ENCODE assay signal across 12 cellular contexts in the genomic region with DNA sequence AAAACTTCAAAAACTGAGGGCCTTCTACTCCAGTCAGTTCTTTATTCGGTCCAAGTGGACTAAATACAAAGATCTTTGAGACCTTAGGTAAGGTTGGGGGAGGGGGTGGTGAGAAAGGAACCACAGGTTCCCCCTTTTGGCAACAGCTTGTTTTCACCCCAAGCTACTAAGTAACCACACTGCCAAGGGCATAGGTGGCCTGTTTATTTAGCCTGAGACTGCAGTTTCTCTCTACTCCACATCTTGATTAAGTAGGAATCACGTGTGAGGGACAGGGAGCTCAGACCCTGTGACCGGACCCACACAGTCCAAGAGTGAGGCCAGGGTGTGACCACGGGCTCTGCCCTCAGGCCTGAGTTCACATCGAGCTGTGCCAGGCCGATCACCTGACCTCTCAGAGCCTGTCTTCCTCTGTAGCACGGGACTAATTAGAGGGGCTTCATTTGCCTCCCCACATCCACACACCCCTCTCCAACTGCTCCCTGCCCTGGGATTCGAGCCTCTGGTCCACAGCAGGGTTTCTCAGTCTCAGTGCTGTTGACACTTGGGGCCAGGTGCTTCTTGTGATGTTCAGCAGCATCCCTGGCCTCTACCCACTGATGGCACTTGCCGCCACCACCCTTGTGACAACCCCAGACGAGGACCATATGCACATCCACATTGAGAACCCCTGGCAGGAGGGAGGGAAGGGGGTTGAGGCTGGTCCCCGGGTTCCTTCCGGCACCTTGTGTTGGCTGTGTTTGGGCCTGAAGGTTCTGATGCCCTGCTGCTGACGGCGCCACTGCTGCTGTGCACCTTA. TPM values are rescaled to one million over a fixed set of nuclear protein-coding genes. Genes with fewer than 3 reads are reported as not detected.
DNase-seq lines count a peak whose midpoint lies in the region; ATAC-seq and TF ChIP-seq lines count a peak whose summit lies in the region.
"Had no signal": no experiment of that assay in that cellular context is flagged by ENCODE, and none has a peak within 500 bp of the region (broad histone marks: within the 10 kb centered on the region; RNA-seq: fewer than 3 reads in every experiment).

No MANE protein-coding gene starts in this region.

- H3K27me3 ChIP-seq in upper lobe of right lung, result no peaks in the 10 kb centered on the region
- H3K27me3 ChIP-seq: transverse colon had no signal

- no peaks in the 10 kb centered on the region for H3K9me3 ChIP-seq in upper lobe of right lung
- H3K9me3 ChIP-seq: transverse colon had no signal

- ATAC-seq in Right ventricle myocardium inferior (peak; percentile 20), left cardiac atrium (no peak), SK-N-SH treated with all-trans-retinoic acid at 6 μM for 48 hours (peak; percentile 15), upper lobe of right lung (peak; percentile 79), HG03095 (IDR thresholded peaks at IDR 0.05; ENCODE audit: unreplicated experiment) (no peak)

- H3K4me1 ChIP-seq in upper lobe of right lung, result peaks cover 18% of the 10 kb centered on the region

- no peak overlapping the region for H3K27ac ChIP-seq in upper lobe of right lung
- H3K27ac ChIP-seq: transverse colon had no signal

- H3K36me3 ChIP-seq in upper lobe of right lung, result peaks cover 21% of the 10 kb centered on the region
- H3K36me3 ChIP-seq: transverse colon had no signal

- DNase-seq in Right ventricle myocardium inferior (ENCODE audit: missing footprints) (no peak), left cardiac atrium (no peak), left kidney (ENCODE audit: low read depth, low spot score) (peak; percentile 37), upper lobe of right lung (peak; percentile 80), Ammon's horn (ENCODE audit: low spot score) (no peak), NCI-H146 (lab: John Stamatoyannopoulos, UW) (no peak)
- DNase-seq: activated CD4-positive, alpha-beta T cell treated with anti-CD3 and anti-CD28 coated beads for 48 hours; DMS153; NCI-H2171 treated with DMSO at 0.1 percent for 48 hours; transverse colon had no signal

- H3K4me3 ChIP-seq in upper lobe of right lung, result no peak overlapping the region
- H3K4me3 ChIP-seq: transverse colon had no signal

- intact Hi-C loops in Right ventricle myocardium inferior (cut with DNase I), result no loop called here
- intact Hi-C loops in left cardiac atrium (cut with DNase I), result loop anchor here in 1 of 2 donors (10.0 kb wide), 1 partner anchor 57 kb away; no protein-coding TSS in a partner anchor
- intact Hi-C loops in upper lobe of right lung (cut with DNase I), result no loop called here

- no peak for TF ChIP-seq CTCF in upper lobe of right lung (IDR thresholded peaks at IDR 0.05)

TF ChIP-seq in SK-N-SH treated with all-trans-retinoic acid at 6 μM for 48 hours, 23 proteins besides CTCF, POLR2A, EP300 and RAD21:
- no peak for TF ChIP-seq PPARA (CRISPR knock-in tag; IDR thresholded peaks at IDR 0.05; ENCODE audit: borderline replicate concordance)
- no peak for TF ChIP-seq CSRNP3 (CRISPR knock-in tag; IDR thresholded peaks at IDR 0.05)
- no peak for TF ChIP-seq ZNF8 (CRISPR knock-in tag; IDR thresholded peaks at IDR 0.05)
- TF ChIP-seq TOX (CRISPR knock-in tag; IDR thresholded peaks at IDR 0.05; ENCODE audit: borderline replicate concordance), result no peak
- no peak for TF ChIP-seq ZFP3 (CRISPR knock-in tag; IDR thresholded peaks at IDR 0.05)
- no peak for TF ChIP-seq ISL1 (CRISPR knock-in tag; IDR thresholded peaks at IDR 0.05)
- TF ChIP-seq BACH2 (CRISPR knock-in tag; IDR thresholded peaks at IDR 0.05; ENCODE audit: borderline replicate concordance), result no peak
- TF ChIP-seq, protein P1, sequence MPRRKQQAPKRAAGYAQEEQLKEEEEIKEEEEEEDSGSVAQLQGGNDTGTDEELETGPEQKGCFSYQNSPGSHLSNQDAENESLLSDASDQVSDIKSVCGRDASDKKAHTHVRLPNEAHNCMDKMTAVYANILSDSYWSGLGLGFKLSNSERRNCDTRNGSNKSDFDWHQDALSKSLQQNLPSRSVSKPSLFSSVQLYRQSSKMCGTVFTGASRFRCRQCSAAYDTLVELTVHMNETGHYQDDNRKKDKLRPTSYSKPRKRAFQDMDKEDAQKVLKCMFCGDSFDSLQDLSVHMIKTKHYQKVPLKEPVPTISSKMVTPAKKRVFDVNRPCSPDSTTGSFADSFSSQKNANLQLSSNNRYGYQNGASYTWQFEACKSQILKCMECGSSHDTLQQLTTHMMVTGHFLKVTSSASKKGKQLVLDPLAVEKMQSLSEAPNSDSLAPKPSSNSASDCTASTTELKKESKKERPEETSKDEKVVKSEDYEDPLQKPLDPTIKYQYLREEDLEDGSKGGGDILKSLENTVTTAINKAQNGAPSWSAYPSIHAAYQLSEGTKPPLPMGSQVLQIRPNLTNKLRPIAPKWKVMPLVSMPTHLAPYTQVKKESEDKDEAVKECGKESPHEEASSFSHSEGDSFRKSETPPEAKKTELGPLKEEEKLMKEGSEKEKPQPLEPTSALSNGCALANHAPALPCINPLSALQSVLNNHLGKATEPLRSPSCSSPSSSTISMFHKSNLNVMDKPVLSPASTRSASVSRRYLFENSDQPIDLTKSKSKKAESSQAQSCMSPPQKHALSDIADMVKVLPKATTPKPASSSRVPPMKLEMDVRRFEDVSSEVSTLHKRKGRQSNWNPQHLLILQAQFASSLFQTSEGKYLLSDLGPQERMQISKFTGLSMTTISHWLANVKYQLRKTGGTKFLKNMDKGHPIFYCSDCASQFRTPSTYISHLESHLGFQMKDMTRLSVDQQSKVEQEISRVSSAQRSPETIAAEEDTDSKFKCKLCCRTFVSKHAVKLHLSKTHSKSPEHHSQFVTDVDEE (CRISPR knock-in tag; IDR thresholded peaks at IDR 0.05), result no peak
- no peak for TF ChIP-seq CSDC2 (CRISPR knock-in tag; IDR thresholded peaks at IDR 0.05)

RNA-seq across cellular contexts. Expression of gene ST6GALNAC2, which starts 17.8 kb away (rescaled TPM):
- 5.7 TPM for total RNA-seq in Right ventricle myocardium inferior
- total RNA-seq in left cardiac atrium, result 1 to 10 TPM; 5.0 to 5.1 TPM
- total RNA-seq in upper lobe of right lung, result 24.5 TPM

RNA-seq across cellular contexts. Expression of gene PRCD, which starts 28.0 kb away (rescaled TPM):
- total RNA-seq in Right ventricle myocardium inferior (3.4 TPM), left cardiac atrium (1 to 10 TPM; 5.5 to 7.7 TPM), upper lobe of right lung (7.7 TPM)

RNA-seq across cellular contexts. Expression of gene CYGB, which starts 30.3 kb away (rescaled TPM):
- total RNA-seq in Right ventricle myocardium inferior, result 38.2 TPM
- 10 to 100 TPM; 45.7 to 70.8 TPM for total RNA-seq in left cardiac atrium
- total RNA-seq in upper lobe of right lung, result 34.3 TPM

Comparison
In these comparisons a context has a peak if more than half of its experiments do, and no peak if none do; other contexts are left out.
1. ATAC-seq: peak in Right ventricle myocardium inferior (single experiment), SK-N-SH treated with all-trans-retinoic acid at 6 μM for 48 hours (single experiment) and upper lobe of right lung (single experiment); none in left cardiac atrium (0 of 2) and HG03095 (single experiment).
2. DNase-seq: peak in left kidney (single experiment) and upper lobe of right lung (single experiment); none in Right ventricle myocardium inferior (single experiment), left cardiac atrium (single experiment), Ammon's horn (single experiment) and NCI-H146 (single experiment).